In the genomic region with DNA sequence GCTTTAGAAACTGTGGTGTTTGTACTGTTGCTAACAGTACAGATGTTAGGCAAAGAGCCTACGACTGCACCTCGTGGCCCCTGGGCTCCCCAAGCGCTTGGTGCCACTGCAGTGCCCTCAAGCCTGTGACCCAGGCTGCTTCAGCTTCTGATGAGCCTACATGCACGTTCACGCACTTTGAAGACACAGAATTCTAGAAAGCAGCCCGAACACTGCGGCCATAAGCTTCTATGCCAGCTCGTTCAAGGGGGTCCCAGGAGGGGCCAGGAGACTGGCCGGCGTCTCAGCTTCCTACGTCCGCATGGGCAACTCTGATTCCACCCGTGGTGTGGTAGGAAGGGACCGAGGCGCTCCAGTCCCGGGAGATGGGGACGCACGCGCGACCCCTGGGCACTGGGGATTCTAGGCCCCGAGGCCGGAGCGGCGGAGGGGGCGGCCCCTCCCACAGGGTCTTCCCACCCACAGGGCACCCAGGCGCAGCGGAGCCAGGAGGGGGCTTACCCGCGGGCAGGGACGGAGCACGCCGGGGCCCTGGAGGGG, we compare ENCODE assay signal across 8 cellular contexts. TPM values are rescaled to one million over a fixed set of nuclear protein-coding genes. Genes with fewer than 3 reads are reported as not detected.
DNase-seq lines count a peak whose midpoint lies in the region; ATAC-seq and TF ChIP-seq lines count a peak whose summit lies in the region.

No MANE protein-coding gene starts in this region.

- peak overlapping the region; percentile 48 for H3K4me3 ChIP-seq in lower leg skin (ENCODE audit: low read depth, poor library complexity, severe bottlenecking)

- 5 to 6% methylated on average over 16 to 27 of the region's 32 CpGs for WGBS in lower leg skin, 2 donors

- peaks cover 35% of the 10 kb centered on the region for H3K27me3 Mint-ChIP-seq in activated T-cell treated with anti-CD3 and anti-CD28 coated beads, Interleukin-2, amount 50 U/mL, for 72 hours (ENCODE audit: low read depth)
- H3K27me3 Mint-ChIP-seq in brain (peaks cover 24% of the 10 kb centered on the region), type B pancreatic cell (peaks cover 19% of the 10 kb centered on the region)

- H3K9me3 Mint-ChIP-seq in activated T-cell treated with anti-CD3 and anti-CD28 coated beads, Interleukin-2, amount 50 U/mL, for 72 hours: no peaks in the 10 kb centered on the region
- H3K9me3 Mint-ChIP-seq in brain: peaks cover 0 to under 1% (median 0%) of the 10 kb centered on the region in 5 experiments
- no peaks in the 10 kb centered on the region for H3K9me3 Mint-ChIP-seq in type B pancreatic cell

- no peak for TF ChIP-seq CTCF in brain (conservative IDR thresholded peaks at IDR 0.05)
- TF ChIP-seq CTCF in lower leg skin (IDR thresholded peaks at IDR 0.05): no peak
- TF ChIP-seq CTCF in type B pancreatic cell (conservative IDR thresholded peaks at IDR 0.05): no peak

- peak overlapping the region; percentile 57 to 69 for H3K4me3 Mint-ChIP-seq in activated T-cell treated with anti-CD3 and anti-CD28 coated beads, Interleukin-2, amount 50 U/mL, for 72 hours
- peak overlapping the region; percentile 76 to 89 (median 79) for H3K4me3 Mint-ChIP-seq in brain
- H3K4me3 Mint-ChIP-seq in type B pancreatic cell: peak overlapping the region; percentile 89

- peaks cover 9% of the 10 kb centered on the region for H3K4me1 Mint-ChIP-seq in activated T-cell treated with anti-CD3 and anti-CD28 coated beads, Interleukin-2, amount 50 U/mL, for 72 hours (ENCODE audit: low read depth)
- peaks cover 8% of the 10 kb centered on the region for H3K4me1 Mint-ChIP-seq in brain
- peaks cover 9% of the 10 kb centered on the region for H3K4me1 Mint-ChIP-seq in type B pancreatic cell (ENCODE audit: unreplicated experiment)

- ATAC-seq in activated T-cell treated with anti-CD3 and anti-CD28 coated beads, Interleukin-2, amount 50 U/mL, for 72 hours (replicated peaks in 1 of 2): peak; percentile 24 to 27
- ATAC-seq in HG03521 (IDR thresholded peaks at IDR 0.05; ENCODE audit: unreplicated experiment) (no peak), GM21390 (IDR thresholded peaks at IDR 0.05; ENCODE audit: unreplicated experiment) (no peak), HG03025 (IDR thresholded peaks at IDR 0.05; ENCODE audit: low FRiP score, unreplicated experiment) (no peak)

- no peak for TF ChIP-seq POLR2A in lower leg skin (IDR thresholded peaks at IDR 0.05)

- H3K27ac Mint-ChIP-seq in activated T-cell treated with anti-CD3 and anti-CD28 coated beads, Interleukin-2, amount 50 U/mL, for 72 hours: no peak overlapping the region
- H3K27ac Mint-ChIP-seq in brain (peak overlapping the region in 2 of 5 experiments; percentile 24 to 55), type B pancreatic cell (peak overlapping the region; percentile 69)

- intact Hi-C loops in lower leg skin (cut with DNase I; ENCODE audit: low total_unique reads): no loop called here

- no peaks in the 10 kb centered on the region for H3K36me3 Mint-ChIP-seq in activated T-cell treated with anti-CD3 and anti-CD28 coated beads, Interleukin-2, amount 50 U/mL, for 72 hours (ENCODE audit: insufficient read depth in 2 of 2)
- H3K36me3 Mint-ChIP-seq in brain: no peaks in the 10 kb centered on the region
- no peaks in the 10 kb centered on the region for H3K36me3 Mint-ChIP-seq in type B pancreatic cell

- no peak for DNase-seq in activated T-cell treated with anti-CD3 and anti-CD28 coated beads, Interleukin-2, amount 50 U/mL, for 72 hours
- DNase-seq in activated T-cell treated with anti-CD3 and anti-CD28 coated beads, Interleukin-2, amount 50 U/mL, for 1 hour: no peak
- no peak for DNase-seq in lower leg skin (ENCODE audit: low spot score in 2 of 2)
- DNase-seq in type B pancreatic cell (ENCODE audit: extremely low spot score, unreplicated experiment): no peak

RNA-seq across cellular contexts. Expression of gene MYO5C, which starts 0.7 kb away (rescaled TPM):
- 1 to 10 TPM in 1 of 2 donors, under 1 TPM in 1; 0.69 to 1.6 TPM for total RNA-seq in activated T-cell treated with anti-CD3 and anti-CD28 coated beads, Interleukin-2, amount 50 U/mL, for 72 hours
- polyA plus RNA-seq in brain (ENCODE audit: insufficient read depth, low read depth, low replicate concordance): 1.1 TPM
- total RNA-seq in lower leg skin (10 to 100 TPM in 2 of 4 donors, 1 to 10 TPM in 2; 6.4 to 23.5 (median 13.9) TPM), type B pancreatic cell (ENCODE audit: low replicate concordance) (17.5 and 21.4 TPM in 2 replicates)

Comparison
In these comparisons a context has a peak if more than half of its experiments do, and no peak if none do; other contexts are left out.
1. ATAC-seq: peak in activated T-cell treated with anti-CD3 and anti-CD28 coated beads, Interleukin-2, amount 50 U/mL, for 72 hours (2 of 2); none in HG03521 (single experiment), GM21390 (single experiment) and HG03025 (single experiment).
2. Peak in every context shown above with its lines, with median percentiles within 50 percentile points of each other: H3K4me3 Mint-ChIP-seq.